ENCODE assay signal across 12 cellular contexts in the genomic region with DNA sequence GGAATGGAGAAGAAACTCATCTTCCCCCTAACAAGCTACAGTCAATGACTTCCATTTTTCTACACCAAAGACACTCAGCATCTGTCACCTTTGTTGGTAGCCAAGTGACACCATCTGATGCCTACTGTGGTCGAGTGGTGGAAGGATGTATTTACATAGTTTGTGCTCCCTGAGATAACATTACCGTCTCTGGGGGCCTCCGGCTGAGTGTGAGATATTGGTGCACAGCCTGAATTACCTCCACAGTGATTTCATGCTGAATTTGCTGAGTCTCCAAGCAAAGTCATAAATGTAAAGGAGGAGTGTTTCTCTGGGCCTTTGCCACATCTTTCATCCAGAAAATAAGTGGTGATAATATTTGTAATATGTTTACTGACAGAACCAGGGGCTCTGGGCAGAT.
"Had no signal": no experiment of that assay in that cellular context is flagged by ENCODE, and none has a peak within 500 bp of the region (broad histone marks: within the 10 kb centered on the region; RNA-seq: fewer than 3 reads in every experiment).

No MANE protein-coding gene starts in this region.

- H3K36me3 ChIP-seq: suprapubic skin had no signal

- H3K9me3 Mint-ChIP-seq: effector memory CD8-positive, alpha-beta T cell had no signal

- H3K9me3 ChIP-seq: body of pancreas, suprapubic skin had no signal

- ATAC-seq: body of pancreas; effector memory CD8-positive, alpha-beta T cell; naive thymus-derived CD8-positive, alpha-beta T cell; stimulated activated naive CD8-positive, alpha-beta T cell treated with anti-CD3 and anti-CD28 coated beads, Interleukin-15, amount 100 ng/mL, for 72 hours had no signal

- H3K4me1 ChIP-seq: body of pancreas had no signal

- DNase-seq: activated CD4-positive, alpha-beta T cell treated with anti-CD3 and anti-CD28 coated beads, Interleukin-2, amount 50 U/mL, for 4 hours; activated naive CD4-positive, alpha-beta T cell; body of pancreas; effector memory CD8-positive, alpha-beta T cell; mesenchymal stem cell; stimulated activated CD4-positive, alpha-beta T cell treated with anti-CD3 and anti-CD28 coated beads, Interleukin-4, amount 100 ng/mL, for 1 hour; stimulated activated naive CD8-positive, alpha-beta T cell treated with anti-CD3 and anti-CD28 coated beads, Interleukin-15, amount 100 ng/mL, for 72 hours; trophoblast cell had no signal

- H3K27me3 ChIP-seq: body of pancreas had no signal

- H3K4me3 ChIP-seq: body of pancreas, smooth muscle cell, suprapubic skin had no signal

- H3K4me3 Mint-ChIP-seq: activated T-helper 1 cell treated with anti-CD3 and anti-CD28 coated beads, Interleukin-12 subunit alpha, Interleukin-12 subunit beta, Interleukin-2, Interleukin-4 antibody, amounts not matched to agents 30 ng/mL and 10 ng/mL and 1 ng/mL, durations not matched to agents 14 hours and 24 hours and 36 hours; effector memory CD8-positive, alpha-beta T cell; naive thymus-derived CD8-positive, alpha-beta T cell; stimulated activated naive CD8-positive, alpha-beta T cell treated with anti-CD3 and anti-CD28 coated beads, Interleukin-15, amount 100 ng/mL, for 72 hours had no signal

- H3K27ac ChIP-seq: body of pancreas, suprapubic skin had no signal

- H3K27ac Mint-ChIP-seq: activated T-helper 1 cell treated with anti-CD3 and anti-CD28 coated beads, Interleukin-12 subunit alpha, Interleukin-12 subunit beta, Interleukin-2, Interleukin-4 antibody, amounts not matched to agents 30 ng/mL and 10 ng/mL and 1 ng/mL, durations not matched to agents 14 hours and 24 hours and 36 hours; effector memory CD8-positive, alpha-beta T cell; naive thymus-derived CD8-positive, alpha-beta T cell; stimulated activated naive CD8-positive, alpha-beta T cell treated with anti-CD3 and anti-CD28 coated beads, Interleukin-15, amount 100 ng/mL, for 72 hours had no signal

- H3K4me1 Mint-ChIP-seq: naive thymus-derived CD8-positive, alpha-beta T cell; stimulated activated naive CD8-positive, alpha-beta T cell treated with anti-CD3 and anti-CD28 coated beads, Interleukin-15, amount 100 ng/mL, for 72 hours had no signal
